Comparison of ENCODE assay signal across 29 cellular contexts in genomic region chr12:15469342-15469741, GRCh38.
"Had no signal": no experiment of that assay in that cellular context is flagged by ENCODE, and none has a peak within 500 bp of the region (broad histone marks: within the 10 kb centered on the region; RNA-seq: fewer than 3 reads in every experiment).

No MANE protein-coding gene starts in this region.

- H3K27me3 ChIP-seq: ascending aorta, body of pancreas, SJSA1 had no signal

- ATAC-seq: activated naive CD4-positive, alpha-beta T cell treated with anti-CD3 and anti-CD28 coated beads, Interleukin-2, amount 50 U/mL, for 72 hours; activated naive CD8-positive, alpha-beta T cell treated with anti-CD3 and anti-CD28 coated beads, Interleukin-2, amount 50 U/mL, for 24 hours; activated T-cell treated with anti-CD3 and anti-CD28 coated beads, Interleukin-2, amount 50 U/mL, for 4 hours; body of pancreas; PC-3; SK-N-SH treated with all-trans-retinoic acid at 6 μM for 48 hours had no signal

- DNase-seq: activated CD4-positive, alpha-beta memory T cell treated with anti-CD3 and anti-CD28 coated beads for 36 hours; activated CD4-positive, alpha-beta T cell treated with anti-CD3 and anti-CD28 coated beads, Interleukin-2, amount 10 ng/mL, durations not matched to agents 7 days and 5 days; activated CD4-positive, CD25-positive, alpha-beta regulatory T cell; activated CD8-positive, alpha-beta memory T cell treated with anti-CD3 and anti-CD28 coated beads for 24 hours; activated effector memory CD4-positive, alpha-beta T cell treated with anti-CD3 and anti-CD28 coated beads, Interleukin-2, amount 50 U/mL, for 16 hours; activated naive CD4-positive, alpha-beta T cell treated with Interleukin-2 at 50 U/mL for 16 hours; activated naive CD8-positive, alpha-beta T cell treated with anti-CD3 and anti-CD28 coated beads, Interleukin-2, amount 50 U/mL, for 24 hours; activated T-cell treated with anti-CD3 and anti-CD28 coated beads, Interleukin-2, amount 50 U/mL, for 4 hours; amniotic stem cell; body of pancreas; central memory CD4-positive, alpha-beta T cell; NCI-H1092; NCI-H1436 treated with DMSO at 0.1 percent for 48 hours; NCI-H2029; NCI-H446; NCI-H524; NK-92 treated with Interleukin-12 subunit alpha and Interleukin-12 subunit beta, amount 100 ng/mL, for 24 hours; PC-3; SHP77; SW 1271; T-helper 9 cell had no signal

- H3K4me3 ChIP-seq: ascending aorta, body of pancreas, SJSA1 had no signal

- H3K9me3 ChIP-seq: ascending aorta, body of pancreas, SJSA1 had no signal

- H3K36me3 Mint-ChIP-seq: activated CD4-positive, alpha-beta memory T cell treated with anti-CD3 and anti-CD28 coated beads for 36 hours; activated naive CD4-positive, alpha-beta T cell treated with anti-CD3 and anti-CD28 coated beads, Interleukin-2, amount 50 U/mL, for 72 hours had no signal

- H3K4me1 Mint-ChIP-seq: activated CD4-positive, alpha-beta T cell treated with anti-CD3 and anti-CD28 coated beads, Interleukin-2, amount 10 ng/mL, durations not matched to agents 7 days and 5 days; activated naive CD8-positive, alpha-beta T cell treated with anti-CD3 and anti-CD28 coated beads, Interleukin-2, amount 50 U/mL, for 24 hours had no signal

- FAIRE-seq: bronchial epithelial cell, RCC 7860 had no signal

- H3K9me3 Mint-ChIP-seq: activated CD4-positive, alpha-beta memory T cell treated with anti-CD3 and anti-CD28 coated beads for 36 hours; activated CD4-positive, alpha-beta T cell treated with anti-CD3 and anti-CD28 coated beads, Interleukin-2, amount 10 ng/mL, durations not matched to agents 7 days and 5 days; activated naive CD4-positive, alpha-beta T cell treated with anti-CD3 and anti-CD28 coated beads, Interleukin-2, amount 50 U/mL, for 72 hours; activated naive CD8-positive, alpha-beta T cell treated with anti-CD3 and anti-CD28 coated beads, Interleukin-2, amount 50 U/mL, for 24 hours; activated T-cell treated with anti-CD3 and anti-CD28 coated beads, Interleukin-2, amount 50 U/mL, for 4 hours; T-helper 1 cell treated with Interleukin-12 subunit alpha and Interleukin-12 subunit beta and Interleukin-4 antibody, amounts not matched to agents 30 μg/mL and 1 μg/mL, for 36 hours had no signal

- H3K27ac Mint-ChIP-seq: activated CD4-positive, alpha-beta memory T cell treated with anti-CD3 and anti-CD28 coated beads for 36 hours; activated CD4-positive, alpha-beta T cell treated with anti-CD3 and anti-CD28 coated beads, Interleukin-2, amount 10 ng/mL, durations not matched to agents 7 days and 5 days; activated naive CD4-positive, alpha-beta T cell treated with anti-CD3 and anti-CD28 coated beads, Interleukin-2, amount 50 U/mL, for 72 hours; activated naive CD8-positive, alpha-beta T cell treated with anti-CD3 and anti-CD28 coated beads, Interleukin-2, amount 50 U/mL, for 24 hours; T-helper 1 cell treated with Interleukin-12 subunit alpha and Interleukin-12 subunit beta and Interleukin-4 antibody, amounts not matched to agents 30 μg/mL and 1 μg/mL, for 36 hours had no signal

- H3K27ac ChIP-seq: ascending aorta, body of pancreas, KMS-11, SJSA1 had no signal

- H3K4me1 ChIP-seq: body of pancreas, SJSA1 had no signal

- H3K4me2 ChIP-seq: KMS-11 had no signal

- H3K4me3 Mint-ChIP-seq: activated CD4-positive, alpha-beta memory T cell treated with anti-CD3 and anti-CD28 coated beads for 36 hours; activated CD4-positive, alpha-beta T cell treated with anti-CD3 and anti-CD28 coated beads, Interleukin-2, amount 10 ng/mL, durations not matched to agents 7 days and 5 days; activated naive CD8-positive, alpha-beta T cell treated with anti-CD3 and anti-CD28 coated beads, Interleukin-2, amount 50 U/mL, for 24 hours; activated T-cell treated with anti-CD3 and anti-CD28 coated beads, Interleukin-2, amount 50 U/mL, for 4 hours; T-helper 1 cell treated with Interleukin-12 subunit alpha and Interleukin-12 subunit beta and Interleukin-4 antibody, amounts not matched to agents 30 μg/mL and 1 μg/mL, for 36 hours had no signal

- H3K36me3 ChIP-seq: ascending aorta, SJSA1 had no signal
